Comparison of ENCODE assay signal across 17 cellular contexts in genomic region chr4:188372051-188372450, GRCh38.
DNase-seq lines count a peak whose midpoint lies in the region; ATAC-seq and TF ChIP-seq lines count a peak whose summit lies in the region.
"Had no signal": no experiment of that assay in that cellular context is flagged by ENCODE, and none has a peak within 500 bp of the region (broad histone marks: within the 10 kb centered on the region; RNA-seq: fewer than 3 reads in every experiment).

No MANE protein-coding gene starts in this region.

- H3K4me3 Mint-ChIP-seq in WTC11 = no peak overlapping the region
- H3K4me3 Mint-ChIP-seq: B cell, T-helper 17 cell had no signal

- H3K27ac ChIP-seq in foreskin keratinocyte (no peak overlapping the region), body of pancreas (no peak overlapping the region)
- H3K27ac ChIP-seq: parathyroid adenoma had no signal

- DNase-seq in AG09309 (ENCODE audit: low read depth) (peak; percentile 60), HT1080 (ENCODE audit: low read depth) (peak; percentile 41), amniotic stem cell (lab: John Stamatoyannopoulos, UW) (peak; percentile 68), foreskin keratinocyte (peak; percentile 59 to 82), body of pancreas (no peak), SKM-1 treated with dmso at 0.1 percent for 144 hours (lab: John Stamatoyannopoulos, UW; ENCODE audit: unreplicated experiment) (no peak), WTC11 (ENCODE audit: low spot score) (no peak)
- DNase-seq: MG63; NCI-H187; NCI-H345; SHP77; stimulated activated CD4-positive, alpha-beta T cell treated with anti-CD3 and anti-CD28 coated beads, Interleukin-4, amount 100 ng/mL, for 24 hours; T-helper 17 cell had no signal

- TF ChIP-seq POLR2A in body of pancreas (IDR thresholded peaks at IDR 0.05) = no peak

- H3K27me3 Mint-ChIP-seq in WTC11 (ENCODE audit: low read depth) = no peaks in the 10 kb centered on the region
- H3K27me3 Mint-ChIP-seq: B cell, T-helper 17 cell had no signal

- intact Hi-C loops in body of pancreas (cut with DNase I) = no loop called here

- TF ChIP-seq CTCF in AG09309 (IDR thresholded peaks at IDR 0.05; ENCODE audit: control insufficient read depth, insufficient read depth, low read depth, low read length, missing control alignments) (no peak), foreskin keratinocyte (conservative IDR thresholded peaks at IDR 0.05) (no peak), body of pancreas (IDR thresholded peaks at IDR 0.05) (no peak), WTC11 (IDR thresholded peaks at IDR 0.05) (no peak)

- H3K27me3 ChIP-seq in foreskin keratinocyte = no peaks in the 10 kb centered on the region
- H3K27me3 ChIP-seq in body of pancreas = no peaks in the 10 kb centered on the region
- H3K27me3 ChIP-seq: MG63 had no signal

- CTCF ChIA-PET in WTC11 (lab: Charles Lee) = no interaction called here

- H3K36me3 ChIP-seq in body of pancreas (replicated peaks in 1 of 2; ENCODE audit: insufficient read depth in 1 of 2, low read depth in 2 of 2) = no peaks in the 10 kb centered on the region
- H3K36me3 ChIP-seq: HAP-1, MG63 had no signal

- H3K4me3 ChIP-seq in AG09309 (ENCODE audit: control insufficient read depth, low read depth, low read length) = no peak overlapping the region
- no peak overlapping the region for H3K4me3 ChIP-seq in body of pancreas
- H3K4me3 ChIP-seq: HAP-1, MG63 had no signal

- ATAC-seq in foreskin keratinocyte (peak; percentile 81), body of pancreas (no peak), HG02840 (IDR thresholded peaks at IDR 0.05; ENCODE audit: low FRiP score, unreplicated experiment) (no peak), WTC11 (no peak)
- ATAC-seq: T-helper 17 cell had no signal

- no peaks in the 10 kb centered on the region for H3K9me3 ChIP-seq in body of pancreas
- H3K9me3 ChIP-seq: HAP-1, MG63 had no signal

- H3K36me3 Mint-ChIP-seq in WTC11 = peaks cover 11% of the 10 kb centered on the region

- POLR2A ChIA-PET in WTC11 (lab: Charles Lee) = no interaction called here

- WGBS in body of pancreas, 2 donors = 38 to 54% methylated on average over 1 of the region's 1 CpG

- H3K4me1 Mint-ChIP-seq in WTC11 = peaks cover 4% of the 10 kb centered on the region; the same call in 1 of the 2 replicates
- H3K4me1 Mint-ChIP-seq: B cell, T-helper 17 cell had no signal

- no peak overlapping the region for H3K27ac Mint-ChIP-seq in WTC11
- H3K27ac Mint-ChIP-seq: B cell, T-helper 17 cell had no signal

- H3K4me1 ChIP-seq in foreskin keratinocyte (no peaks in the 10 kb centered on the region), body of pancreas (no peaks in the 10 kb centered on the region)
- H3K4me1 ChIP-seq: parathyroid adenoma had no signal

- H3K9me3 Mint-ChIP-seq in WTC11 = peaks cover 22% of the 10 kb centered on the region

TF ChIP-seq in WTC11, 78 proteins besides CTCF, POLR2A, EP300 and RAD21:
- no peak for TF ChIP-seq IRF1 (CRISPR knock-in tag; IDR thresholded peaks at IDR 0.05)
- no peak for TF ChIP-seq RELA (CRISPR knock-in tag; IDR thresholded peaks at IDR 0.05; ENCODE audit: borderline replicate concordance)
- TF ChIP-seq TEAD4 (CRISPR knock-in tag; IDR thresholded peaks at IDR 0.05) = no peak
- no peak for TF ChIP-seq CREM (CRISPR knock-in tag; IDR thresholded peaks at IDR 0.05)
- no peak for TF ChIP-seq FOXP1 (CRISPR knock-in tag; IDR thresholded peaks at IDR 0.05; ENCODE audit: borderline replicate concordance)
- TF ChIP-seq MYBL2 (CRISPR knock-in tag; IDR thresholded peaks at IDR 0.05) = no peak
- no peak for TF ChIP-seq ZNF512 (CRISPR knock-in tag; IDR thresholded peaks at IDR 0.05; ENCODE audit: borderline replicate concordance)
- TF ChIP-seq E2F4 (CRISPR knock-in tag; IDR thresholded peaks at IDR 0.05; ENCODE audit: borderline replicate concordance, low read depth) = no peak
- TF ChIP-seq E2F1 (CRISPR knock-in tag; IDR thresholded peaks at IDR 0.05) = no peak
- no peak for TF ChIP-seq GABPB1 (CRISPR knock-in tag; IDR thresholded peaks at IDR 0.05)
- TF ChIP-seq AR (CRISPR knock-in tag; IDR thresholded peaks at IDR 0.05) = no peak
- TF ChIP-seq ATF1 (CRISPR knock-in tag; IDR thresholded peaks at IDR 0.05) = no peak
- no peak for TF ChIP-seq ZNF423 (CRISPR knock-in tag; IDR thresholded peaks at IDR 0.05)
- TF ChIP-seq NFE2L1 (CRISPR knock-in tag; IDR thresholded peaks at IDR 0.05) = no peak
- no peak for TF ChIP-seq PRRX2 (CRISPR knock-in tag; IDR thresholded peaks at IDR 0.05)
- no peak for TF ChIP-seq CDX4 (CRISPR knock-in tag; IDR thresholded peaks at IDR 0.05; ENCODE audit: borderline replicate concordance)
- no peak for TF ChIP-seq FOXK1 (CRISPR knock-in tag; IDR thresholded peaks at IDR 0.05)

Comparison
In these comparisons a context has a peak if more than half of its experiments do, and no peak if none do; other contexts are left out.
1. DNase-seq: peak in AG09309 (single experiment), HT1080 (single experiment), amniotic stem cell (single experiment) and foreskin keratinocyte (2 of 2); none in body of pancreas (0 of 4), SKM-1 treated with dmso at 0.1 percent for 144 hours (single experiment) and WTC11 (single experiment).